ENCODE assay signal across 14 cellular contexts in the genomic region with DNA sequence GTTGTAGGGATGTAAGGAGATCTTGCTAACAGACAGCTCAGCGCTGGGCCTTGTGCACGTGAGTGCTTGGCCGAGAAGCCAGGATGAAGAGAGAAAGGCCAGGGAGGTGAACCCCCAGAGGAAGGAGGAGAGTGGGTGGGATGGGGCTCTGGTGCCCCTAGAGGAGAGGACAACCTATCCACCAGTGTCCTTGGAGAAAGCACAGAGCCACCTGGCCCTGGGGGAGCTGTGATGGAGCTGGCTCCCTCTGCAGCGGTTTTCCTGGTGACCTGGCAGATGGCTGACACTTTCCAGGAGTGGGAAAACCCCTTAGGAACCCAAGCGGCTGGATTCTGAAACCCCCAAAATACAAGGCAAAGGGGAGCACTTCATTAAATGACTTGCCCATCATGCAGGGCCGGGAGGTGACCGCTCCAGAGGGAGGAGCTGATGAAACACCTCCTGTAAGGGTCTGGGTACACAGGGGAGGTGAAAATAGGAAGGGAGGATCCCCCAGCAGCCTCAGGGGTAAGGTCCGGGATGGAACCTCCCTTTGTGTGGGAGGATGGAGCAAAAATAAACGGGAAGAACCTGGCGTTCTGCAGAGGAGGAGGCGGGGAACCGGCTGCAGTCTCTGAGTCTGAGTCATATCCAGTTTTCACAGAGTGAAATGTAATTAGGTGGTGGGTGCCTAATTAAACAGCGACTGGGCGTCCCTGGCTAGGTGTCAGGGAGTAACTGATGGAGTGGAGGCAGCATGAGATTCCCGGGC.
DNase-seq lines count a peak whose midpoint lies in the region; ATAC-seq and TF ChIP-seq lines count a peak whose summit lies in the region.
"Had no signal": no experiment of that assay in that cellular context is flagged by ENCODE, and none has a peak within 500 bp of the region (broad histone marks: within the 10 kb centered on the region; RNA-seq: fewer than 3 reads in every experiment).

No MANE protein-coding gene starts in this region.

- CTCF ChIA-PET in Panc1 (lab: Charles Lee) (no interaction called here), HEK293T (lab: Yijun Ruan, JAX) (no interaction called here)

- BruUV-seq in Panc1 (replicated peaks; lab: Mats Ljungman, UMichigan): no TSS peak

- TF ChIP-seq CTCF in Panc1 (IDR thresholded peaks at IDR 0.05) (no peak), foreskin keratinocyte (conservative IDR thresholded peaks at IDR 0.05) (no peak)

- H3K4me1 ChIP-seq in Panc1 (ENCODE audit: control insufficient read depth, insufficient read depth, low read length) (no peaks in the 10 kb centered on the region; the same call in 1 of the 2 replicates), foreskin keratinocyte (no peaks in the 10 kb centered on the region)

- POLR2A ChIA-PET in Panc1 (lab: Charles Lee) (interaction anchor here (0.6 to 1.0 kb wide), 2 partner anchors 16 to 352 kb away, joined by 4 to 5 read pairs; no protein-coding TSS in a partner anchor), HEK293T (lab: Yijun Ruan, JAX) (no interaction called here)

- ATAC-seq in Panc1: 0 out of 2 replicates have a peak, but pooled peaks have one; percentile 40
- peak; percentile 20 for ATAC-seq in foreskin keratinocyte
- ATAC-seq in GM18868 (IDR thresholded peaks at IDR 0.05; ENCODE audit: unreplicated experiment): no peak
- ATAC-seq: activated CD8-positive, alpha-beta T cell treated with anti-CD3 and anti-CD28 coated beads for 36 hours; left colon; PC-3; stimulated activated naive CD8-positive, alpha-beta T cell treated with anti-CD3 and anti-CD28 coated beads, Interleukin-15, Interleukin-2, amounts not matched to agents 100 U/mL and 50 U/mL, for 24 hours had no signal

- H3K27ac ChIP-seq in Panc1 (ENCODE audit: low read length) (no peak overlapping the region), foreskin keratinocyte (no peak overlapping the region)

- DNase-seq in Daoy (ENCODE audit: low read depth) (peak; percentile 50), Panc1 (ENCODE audit: low read depth, low spot score) (no peak), foreskin keratinocyte (no peak), posterior cingulate gyrus (peak in 6 of 10 donors; percentile 33 to 90 (median 63)), HEK293T (ENCODE audit: extremely low spot score) (no peak), iPS-NIHi11 (ENCODE audit: low spot score) (no peak)
- no peak for DNase-seq in NK-92 treated with Interleukin-12 subunit alpha and Interleukin-12 subunit beta, amount 100 ng/mL, for 24 hours (lab: John Stamatoyannopoulos, UW)
- DNase-seq: activated CD8-positive, alpha-beta T cell treated with anti-CD3 and anti-CD28 coated beads for 36 hours; activated naive CD4-positive, alpha-beta T cell treated with anti-CD3 and anti-CD28 coated beads for 36 hours; left colon; NCI-H2171; PC-3; stimulated activated naive CD8-positive, alpha-beta T cell treated with anti-CD3 and anti-CD28 coated beads, Interleukin-15, Interleukin-2, amounts not matched to agents 100 U/mL and 50 U/mL, for 24 hours had no signal

- peaks cover 2% of the 10 kb centered on the region; the same call in 1 of the 2 replicates for H3K27me3 ChIP-seq in Panc1 (ENCODE audit: control insufficient read depth, insufficient read depth, low read length)
- H3K27me3 ChIP-seq in foreskin keratinocyte: no peaks in the 10 kb centered on the region

- no peak overlapping the region for H3K4me3 ChIP-seq in Panc1 (ENCODE audit: low read depth in 2 of 2, low read length in 2 of 2)

- H3K9me3 ChIP-seq in Panc1 (ENCODE audit: control insufficient read depth, insufficient read depth, low read depth, low read length): no peaks in the 10 kb centered on the region

- no peaks in the 10 kb centered on the region for H3K36me3 ChIP-seq in Panc1 (ENCODE audit: control insufficient read depth, insufficient read depth, low read length)

- intact Hi-C loops in Panc1 (cut with micrococcal nuclease; ENCODE audit: unreplicated experiment) (no loop called here), posterior cingulate gyrus (cut with DNase I) (no loop called here)

- in situ Hi-C loops in Panc1 (cut with HindIII; ENCODE audit: low pct_unique_long_range_greater_than_20kb, low sequenced_read_pairs): no loop called here

TF ChIP-seq in HEK293T, 16 proteins besides CTCF, POLR2A, EP300 and RAD21:
- TF ChIP-seq LEF1 (IDR thresholded peaks at IDR 0.05; ENCODE audit: borderline replicate concordance) (no peak), SUZ12 (IDR thresholded peaks at IDR 0.05) (no peak), FOXK2 (IDR thresholded peaks at IDR 0.05) (no peak), L3MBTL2 (conservative IDR thresholded peaks at IDR 0.05) (no peak), FOXA1 (IDR thresholded peaks at IDR 0.05) (no peak), HDGF (IDR thresholded peaks at IDR 0.05; ENCODE audit: borderline replicate concordance) (no peak), TARDBP (IDR thresholded peaks at IDR 0.05) (no peak), NFRKB (IDR thresholded peaks at IDR 0.05) (no peak), ZNF384 (IDR thresholded peaks at IDR 0.05) (no peak), ARNT (IDR thresholded peaks at IDR 0.05) (no peak), SP1 (IDR thresholded peaks at IDR 0.05) (no peak), FOXM1 (IDR thresholded peaks at IDR 0.05; ENCODE audit: borderline replicate concordance) (no peak), ELF4 (IDR thresholded peaks at IDR 0.05) (no peak), CTBP1 (IDR thresholded peaks at IDR 0.05; ENCODE audit: borderline replicate concordance) (no peak)
- TF ChIP-seq, protein P1, sequence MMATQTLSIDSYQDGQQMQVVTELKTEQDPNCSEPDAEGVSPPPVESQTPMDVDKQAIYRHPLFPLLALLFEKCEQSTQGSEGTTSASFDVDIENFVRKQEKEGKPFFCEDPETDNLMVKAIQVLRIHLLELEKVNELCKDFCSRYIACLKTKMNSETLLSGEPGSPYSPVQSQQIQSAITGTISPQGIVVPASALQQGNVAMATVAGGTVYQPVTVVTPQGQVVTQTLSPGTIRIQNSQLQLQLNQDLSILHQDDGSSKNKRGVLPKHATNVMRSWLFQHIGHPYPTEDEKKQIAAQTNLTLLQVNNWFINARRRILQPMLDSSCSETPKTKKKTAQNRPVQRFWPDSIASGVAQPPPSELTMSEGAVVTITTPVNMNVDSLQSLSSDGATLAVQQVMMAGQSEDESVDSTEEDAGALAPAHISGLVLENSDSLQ (IDR thresholded peaks at IDR 0.05): no peak

Comparison
In these comparisons a context has a peak if more than half of its experiments do, and no peak if none do; other contexts are left out.
1. DNase-seq: peak in Daoy (single experiment) and posterior cingulate gyrus (6 of 10); none in Panc1 (single experiment), foreskin keratinocyte (0 of 2), HEK293T (single experiment), NK-92 treated with Interleukin-12 subunit alpha and Interleukin-12 subunit beta, amount 100 ng/mL, for 24 hours (single experiment) and iPS-NIHi11 (single experiment).